1 cellular context compared by ENCODE assay signal in the genomic region with DNA sequence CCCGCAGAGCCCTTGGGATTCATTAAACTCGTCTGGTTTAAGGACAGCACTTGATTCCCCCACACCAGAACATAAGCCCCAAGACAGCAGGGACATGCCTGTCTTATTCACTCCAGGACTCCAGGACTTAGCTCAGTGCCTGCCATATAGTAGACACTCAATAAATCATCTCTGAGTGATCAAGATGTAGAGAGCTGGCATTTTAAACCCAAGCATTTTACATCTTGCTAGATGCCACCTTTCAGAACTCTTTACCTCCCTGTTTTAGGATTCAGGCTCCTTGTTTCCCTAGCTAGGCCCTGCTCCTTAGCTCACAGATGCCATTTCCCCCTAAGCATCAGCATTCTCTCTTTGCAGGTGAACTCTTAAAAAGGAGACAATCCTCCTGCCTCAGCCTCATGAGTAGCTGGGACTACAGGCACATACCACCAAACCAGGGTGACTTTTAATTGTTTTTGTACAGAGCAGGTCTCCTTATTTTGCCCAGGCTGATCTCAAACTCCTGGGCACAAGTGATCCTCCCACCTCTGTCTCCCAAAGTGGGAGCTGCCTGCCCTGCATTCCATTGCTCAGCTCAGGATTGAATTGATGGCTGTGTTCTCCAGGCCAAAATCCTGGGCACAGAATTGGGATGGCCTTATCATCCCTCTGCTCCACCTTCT.
TF ChIP-seq lines count a peak whose summit lies in the region.

No MANE protein-coding gene starts in this region.

TF ChIP-seq in H1, 55 proteins besides CTCF, POLR2A, EP300 and RAD21:
- no peak for TF ChIP-seq BRCA1 (IDR thresholded peaks at IDR 0.05; ENCODE audit: low read depth, low read length)
- no peak for TF ChIP-seq SRF (IDR thresholded peaks at IDR 0.05; ENCODE audit: low read depth, low read length)
- TF ChIP-seq JUND (IDR thresholded peaks at IDR 0.05; ENCODE audit: low read length) = no peak
